29 cellular contexts compared by ENCODE assay signal in genomic region chr3:70947584-70947983, GRCh38.
"Had no signal": no experiment of that assay in that cellular context is flagged by ENCODE, and none has a peak within 500 bp of the region (broad histone marks: within the 10 kb centered on the region; RNA-seq: fewer than 3 reads in every experiment).

No MANE protein-coding gene starts in this region.

- H3K9me3 ChIP-seq: body of pancreas, left lung, neutrophil, pancreas, prostate gland, stomach, thyroid gland, upper lobe of left lung had no signal

- H3K4me1 ChIP-seq: body of pancreas, left lung, pancreas, prostate gland, thyroid gland, upper lobe of left lung had no signal

- FAIRE-seq: islet of Langerhans, pancreas had no signal

- H3K27ac ChIP-seq: body of pancreas, left lung, neutrophil, pancreas, prostate gland, stomach, thyroid gland, upper lobe of left lung, WERI-Rb-1 had no signal

- ATAC-seq: activated CD4-positive, CD25-positive, alpha-beta regulatory T cell treated with anti-CD3 and anti-CD28 coated beads, Interleukin-2, amount 50 U/mL, for 24 hours; activated T-helper 17 cell treated with anti-CD3 and anti-CD28 coated beads, Interleukin-2, amount 50 U/mL, for 72 hours; body of pancreas; esophagus mucosa; left lung; pancreas; stimulated activated naive B cell treated with anti-CD40 and anti-IgM and Interleukin-4, amounts not matched to agents 10 μg/mL and 1 μg/mL and 100 μg/mL, for 72 hours; T-helper 17 cell had no signal

- H3K4me3 ChIP-seq: body of pancreas, left lung, pancreas, prostate gland, stomach, thyroid gland, upper lobe of left lung had no signal

- H3K36me3 ChIP-seq: left lung, neutrophil, pancreas, prostate gland, stomach, thyroid gland, upper lobe of left lung, WERI-Rb-1 had no signal

- H3K27me3 ChIP-seq: body of pancreas, left lung, neutrophil, pancreas, stomach, thyroid gland, upper lobe of left lung had no signal

- DNase-seq: activated CD4-positive, alpha-beta T cell treated with anti-CD3 and anti-CD28 coated beads for 48 hours; activated CD4-positive, alpha-beta T cell treated with anti-CD3 and anti-CD28 coated beads, Interleukin-2, amount 50 U/mL, for 48 hours; activated CD8-positive, alpha-beta memory T cell treated with anti-CD3 and anti-CD28 coated beads, Interleukin-2, amount 50 U/mL, for 4 hours; activated gamma-delta T cell treated with Interleukin-2 at 50 U/mL for 16 hours; activated naive CD4-positive, alpha-beta T cell treated with anti-CD3 and anti-CD28 coated beads, Interleukin-2, amount 50 U/mL, for 16 hours; activated T-cell treated with anti-CD3 and anti-CD28 coated beads, Interleukin-2, amount 50 U/mL, for 24 hours; body of pancreas; endodermal cell; foreskin melanocyte; left lung; mammary epithelial cell; naive B cell; nephron progenitor cell; pancreas; stimulated activated CD4-positive, alpha-beta T cell treated with anti-CD3 and anti-CD28 coated beads, Interleukin-15, amount 100 ng/mL, for 24 hours; stimulated activated CD4-positive, alpha-beta T cell treated with anti-CD3 and anti-CD28 coated beads, Interleukin-2, amount 100 ng/mL, for 24 hours; stimulated activated naive B cell treated with anti-CD40 and anti-IgM and Interleukin-4, amounts not matched to agents 10 μg/mL and 1 μg/mL and 100 μg/mL, for 72 hours; stomach; T-helper 17 cell; T1000; thyroid gland; upper lobe of left lung; WERI-Rb-1 had no signal
